ENCODE assay signal across 11 cellular contexts in the genomic region with DNA sequence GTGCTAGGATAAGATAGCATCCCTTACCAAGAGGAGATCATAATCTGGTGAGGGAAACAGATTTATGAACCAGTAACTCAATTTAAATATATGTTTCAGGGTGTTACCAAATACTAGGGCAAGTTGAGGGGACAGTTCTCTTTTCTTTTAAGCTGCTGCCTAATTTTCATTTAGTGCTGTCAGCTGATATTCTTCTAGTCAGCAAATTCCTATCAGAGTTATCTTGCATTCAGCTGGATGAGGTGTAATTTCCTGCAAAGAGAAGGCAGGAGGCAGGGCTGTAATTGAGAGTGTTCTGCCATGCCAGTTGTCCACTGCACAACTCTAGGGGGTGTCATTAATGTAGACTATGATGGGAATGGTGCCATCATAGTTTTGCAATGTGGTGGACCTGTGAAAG.
"Had no signal": no experiment of that assay in that cellular context is flagged by ENCODE, and none has a peak within 500 bp of the region (broad histone marks: within the 10 kb centered on the region; RNA-seq: fewer than 3 reads in every experiment).

No MANE protein-coding gene starts in this region.

- ATAC-seq: GM23338, HCT116 had no signal

- H2AFZ ChIP-seq: GM23248, GM23338 had no signal

- H3K4me1 ChIP-seq: HAP-1 had no signal

- H3K4me3 ChIP-seq: GM23248, GM23338, HAP-1 had no signal

- DNase-seq: GM23248, GOT3, H7, H9, HCEC 1CT, HFFc6 had no signal

- H3K27ac ChIP-seq: GM23248 had no signal

- H3K4me2 ChIP-seq: GM23338 had no signal

- H3K36me3 ChIP-seq: HAP-1 had no signal

- FAIRE-seq: H1, H54 had no signal

- H3K9me3 ChIP-seq: HAP-1 had no signal

- H3K9ac ChIP-seq: GM23248 had no signal
